8 cellular contexts compared by ENCODE assay signal in the genomic region with DNA sequence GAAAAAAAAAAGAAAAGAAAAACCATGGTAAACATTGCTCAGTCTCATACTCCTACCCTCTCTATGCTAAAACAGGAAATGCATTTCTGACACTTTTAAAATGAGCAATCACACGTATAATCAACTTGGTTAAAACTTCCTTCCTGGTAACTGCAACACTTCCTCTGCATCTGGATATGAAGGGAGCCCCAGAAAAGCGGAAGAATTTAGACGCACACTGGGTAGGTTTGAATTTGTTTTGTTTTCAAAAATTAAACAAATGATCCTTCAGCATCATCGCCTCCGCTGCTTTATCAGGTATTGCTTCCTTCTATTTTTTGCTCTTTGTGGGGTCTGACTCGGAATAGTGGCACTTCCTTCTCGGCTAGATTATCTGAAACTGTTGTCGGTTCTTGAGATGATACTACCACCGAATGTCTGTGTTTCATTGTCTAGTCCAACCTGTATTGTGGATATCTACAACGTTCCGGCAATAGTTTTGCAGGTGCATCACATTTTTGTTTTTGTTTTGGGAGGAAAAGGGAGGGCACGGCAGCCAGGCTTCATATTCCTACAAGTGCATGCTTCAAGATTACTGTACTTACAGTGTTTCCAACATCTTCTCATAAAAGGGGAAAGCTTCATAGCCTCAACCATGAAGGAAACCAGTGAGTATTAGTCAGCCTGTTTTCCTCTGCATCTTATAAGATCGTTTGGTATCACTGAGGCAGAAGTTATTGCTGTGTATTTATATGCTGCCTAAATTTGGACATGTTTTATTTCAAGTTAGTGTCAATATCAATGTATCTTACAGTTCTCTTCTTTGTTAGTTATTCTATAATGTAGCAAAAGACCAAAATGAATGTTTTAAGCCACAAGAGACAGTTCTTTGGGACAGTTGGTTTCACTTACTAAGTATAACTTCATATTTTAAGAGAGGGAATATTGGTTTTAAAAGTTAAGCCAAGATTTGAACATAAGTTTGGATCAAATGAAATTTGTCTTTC. TPM values are rescaled to one million over a fixed set of nuclear protein-coding genes. Genes with fewer than 3 reads are reported as not detected.
DNase-seq lines count a peak whose midpoint lies in the region; ATAC-seq, FAIRE-seq and TF ChIP-seq lines count a peak whose summit lies in the region.

Gene PIK3CG (plus strand): TSS at position 153 of the 986 bp plus-strand sequence. CDS start 2,280 bp downstream, outside the sequence.

- intact Hi-C loops in IMR-90 (cut with micrococcal nuclease) = no loop called here

- H3K9ac ChIP-seq in IMR-90 (ENCODE audit: low read depth, low read length) (no peak within 1 kb of the TSS; the same call in 1 of the 2 replicates), astrocyte (ENCODE audit: low read length) (no peak within 1 kb of the TSS), neuronal stem cell (ENCODE audit: low read depth, low read length, poor library complexity) (no peak within 1 kb of the TSS), H9 (ENCODE audit: extremely low read depth, insufficient read length, low read length) (no peak within 1 kb of the TSS)

- CTCF ChIA-PET in IMR-90 (lab: Yijun Ruan, JAX) = no interaction called here

- H2AK9ac ChIP-seq in IMR-90 (replicated peaks; ENCODE audit: low read depth, low read length, poor library complexity) = peak within 1 kb of the TSS; percentile 10

- peak within 1 kb of the TSS; percentile 18 for H2AFZ ChIP-seq in IMR-90 (replicated peaks; ENCODE audit: low read length, poor library complexity)
- peak within 1 kb of the TSS; percentile 16 for H2AFZ ChIP-seq in astrocyte (ENCODE audit: low read depth, low read length)
- peak within 1 kb of the TSS; percentile 37 for H2AFZ ChIP-seq in neuronal stem cell (ENCODE audit: low read length)
- H2AFZ ChIP-seq in H9 (ENCODE audit: low read length) = no peak within 1 kb of the TSS

- H3K9me1 ChIP-seq in IMR-90 (ENCODE audit: insufficient read depth, low read length) = no peaks in the 10 kb centered on the region

- no peak within 1 kb of the TSS for H2AK5ac ChIP-seq in IMR-90 (ENCODE audit: low read depth, low read length)
- no peak within 1 kb of the TSS for H2AK5ac ChIP-seq in neuronal stem cell (ENCODE audit: low read depth, low read length)
- H2AK5ac ChIP-seq in H9 (ENCODE audit: insufficient read length, low read length) = no peak within 1 kb of the TSS

- no peaks in the 10 kb centered on the region for H3K36me3 ChIP-seq in IMR-90 (ENCODE audit: control insufficient read depth, insufficient read depth, low read length)
- H3K36me3 ChIP-seq in astrocyte (ENCODE audit: insufficient read depth, low read length) = no peaks in the 10 kb centered on the region
- no peaks in the 10 kb centered on the region for H3K36me3 ChIP-seq in neuronal stem cell (replicated peaks in 1 of 2; ENCODE audit: control insufficient read depth in 2 of 2, insufficient read depth in 2 of 2, low read length in 2 of 2)

- no peak for TF ChIP-seq POLR2A in IMR-90 (IDR thresholded peaks at IDR 0.05; ENCODE audit: low read depth, low read length)

- BruUV-seq in IMR-90 (replicated peaks; lab: Mats Ljungman, UMichigan) = no TSS peak

- peak; percentile 66 for DNase-seq in GM10266 (ENCODE audit: extremely low spot score)
- DNase-seq in IMR-90 = no peak
- no peak for DNase-seq in astrocyte (ENCODE audit: low read depth)
- no peak for DNase-seq in neuronal stem cell (ENCODE audit: low spot score)
- DNase-seq in NCI-H345 (lab: John Stamatoyannopoulos, UW) = no peak
- DNase-seq in H9 = no peak
- DNase-seq in ecto neural progenitor cell (ENCODE audit: low spot score) = no peak

- H3K4ac ChIP-seq in IMR-90 (ENCODE audit: low read depth, low read length) (no peak within 1 kb of the TSS), neuronal stem cell (ENCODE audit: low read length) (no peak within 1 kb of the TSS), H9 (ENCODE audit: low read depth, low read length) (no peak within 1 kb of the TSS)

- dilution Hi-C loops in IMR-90 (cut with HindIII; ENCODE audit: low sequenced_read_pairs, unreplicated experiment) = no loop called here

- H3K36me3 Mint-ChIP-seq in astrocyte (ENCODE audit: low read depth, unreplicated experiment) (peaks cover 2% of the 10 kb centered on the region), H9 (ENCODE audit: insufficient read depth in 1 of 3, low read depth in 3 of 3) (no peaks in the 10 kb centered on the region)

- H3K14ac ChIP-seq in IMR-90 (replicated peaks; ENCODE audit: low read depth, low read length) (0 out of 2 replicates have a peak within 1 kb of the TSS, but pooled peaks have one; percentile 21), neuronal stem cell (ENCODE audit: low read length) (no peak within 1 kb of the TSS), H9 (ENCODE audit: insufficient read depth, low read length) (no peak within 1 kb of the TSS)

- H3K27me3 Mint-ChIP-seq in astrocyte (ENCODE audit: low read depth, unreplicated experiment) = peaks cover 3% of the 10 kb centered on the region
- peaks cover 2% of the 10 kb centered on the region; the same call in 1 of the 2 replicates for H3K27me3 Mint-ChIP-seq in H9 (ENCODE audit: low read depth)

- H2BK120ac ChIP-seq in IMR-90 (ENCODE audit: low read depth, low read length) (peak within 1 kb of the TSS; percentile 2; the same call in 1 of the 2 replicates), neuronal stem cell (ENCODE audit: low read depth, low read length) (no peak within 1 kb of the TSS), H9 (ENCODE audit: low read depth, low read length, poor library complexity, severe bottlenecking) (no peak within 1 kb of the TSS)

- H3K4me3 Mint-ChIP-seq in astrocyte (ENCODE audit: unreplicated experiment) (no peak within 1 kb of the TSS), H9 (no peak within 1 kb of the TSS)

- H3K4me1 Mint-ChIP-seq in astrocyte (ENCODE audit: low read depth, unreplicated experiment) (peaks cover 8% of the 10 kb centered on the region), H9 (peaks cover 0 to 3% of the 10 kb centered on the region in 2 experiments; a peak in 1 of 4 replicates)

- no peaks in the 10 kb centered on the region for H3K23me2 ChIP-seq in H9 (ENCODE audit: insufficient read length, low read depth, low read length, poor library complexity, severe bottlenecking)

- H3K9me3 Mint-ChIP-seq in astrocyte (ENCODE audit: unreplicated experiment) = no peaks in the 10 kb centered on the region
- H3K9me3 Mint-ChIP-seq in H9 = no peaks in the 10 kb centered on the region; a peak in 1 of 5 replicates

- H2BK20ac ChIP-seq in IMR-90 (ENCODE audit: low read depth, low read length) = no peak within 1 kb of the TSS
- H2BK20ac ChIP-seq in H9 (ENCODE audit: low read depth, low read length, poor library complexity, severe bottlenecking) = no peak within 1 kb of the TSS

- ATAC-seq in GM21423 (IDR thresholded peaks at IDR 0.05; ENCODE audit: unreplicated experiment) = peak; percentile 65
- ATAC-seq in IMR-90 (ENCODE audit: low read depth) = no peak

- POLR2A ChIA-PET in IMR-90 (lab: Charles Lee; ENCODE audit: unreplicated experiment) = no interaction called here

- WGBS in IMR-90 (ENCODE audit: extremely low coverage in 2 of 2, insufficient read length in 1 of 2), 2 experiments = 50% methylated on average over 1 of the region's 13 CpGs; no CpG with 5 or more reads in 1 of the 2 experiments
- no CpG with 5 or more reads among the region's 13 CpGs for WGBS in neuronal stem cell (ENCODE audit: extremely low coverage in 2 of 2, insufficient read length in 2 of 2, insufficient replicate concordance in 1 of 2), 2 donors
- WGBS in H9 (ENCODE audit: extremely low coverage, insufficient read length, low lambda C conversion rate) = no CpG with 5 or more reads among the region's 13 CpGs

- no peak for TF ChIP-seq RAD21 in IMR-90 (IDR thresholded peaks at IDR 0.05; ENCODE audit: low read length)

- H3K56ac ChIP-seq in IMR-90 (ENCODE audit: extremely low read depth, insufficient read depth, low read length) (no peak within 1 kb of the TSS), H9 (ENCODE audit: insufficient read length, low read depth, low read length) (no peak within 1 kb of the TSS)

- H3K4me1 ChIP-seq in IMR-90 (ENCODE audit: control insufficient read depth, insufficient read depth, low read length) (peaks cover 3% of the 10 kb centered on the region), astrocyte (ENCODE audit: insufficient read depth, low read length) (no peaks in the 10 kb centered on the region), neuronal stem cell (ENCODE audit: control insufficient read depth in 2 of 2, insufficient read depth in 1 of 2, low read depth in 1 of 2, low read length in 2 of 2) (no peaks in the 10 kb centered on the region), H9 (ENCODE audit: insufficient read depth, low read length) (no peaks in the 10 kb centered on the region)

- H3K4me3 ChIP-seq in IMR-90 (ENCODE audit: insufficient read depth, low read depth, low read length) = no peak within 1 kb of the TSS
- no peak within 1 kb of the TSS for H3K4me3 ChIP-seq in astrocyte (ENCODE audit: insufficient read depth, low read depth, low read length)
- H3K4me3 ChIP-seq in neuronal stem cell (ENCODE audit: low read length in 2 of 2) = no peak within 1 kb of the TSS

- peak within 1 kb of the TSS in 1 of 2 experiments; percentile 57; a peak in 1 of 4 replicates for H4K8ac ChIP-seq in IMR-90 (ENCODE audit: low read depth in 2 of 2, low read length in 2 of 2)
- no peak within 1 kb of the TSS for H4K8ac ChIP-seq in neuronal stem cell (ENCODE audit: low read depth, low read length)
- no peak within 1 kb of the TSS for H4K8ac ChIP-seq in H9 (replicated peaks; ENCODE audit: insufficient read length, low read depth, low read length)

- H4K91ac ChIP-seq in IMR-90 (ENCODE audit: insufficient read depth, low read depth, low read length) (no peak within 1 kb of the TSS), neuronal stem cell (ENCODE audit: low read depth, low read length, poor library complexity) (no peak within 1 kb of the TSS), H9 (ENCODE audit: insufficient read length, low read depth, low read length) (no peak within 1 kb of the TSS)

- H4K5ac ChIP-seq in IMR-90 (ENCODE audit: low read depth, low read length) = no peak within 1 kb of the TSS
- H4K5ac ChIP-seq in H9 (ENCODE audit: insufficient read length, low read depth, low read length) = no peak within 1 kb of the TSS

- H3K18ac ChIP-seq in IMR-90 (ENCODE audit: low read depth, low read length) (no peak within 1 kb of the TSS), neuronal stem cell (ENCODE audit: low read length) (no peak within 1 kb of the TSS), H9 (ENCODE audit: insufficient read length, low read depth, low read length) (no peak within 1 kb of the TSS)

- no peaks in the 10 kb centered on the region for H3K79me1 ChIP-seq in IMR-90 (ENCODE audit: low read depth in 1 of 2, low read length in 2 of 2)
- H3K79me1 ChIP-seq in neuronal stem cell (ENCODE audit: low read depth, low read length) = no peaks in the 10 kb centered on the region
- H3K79me1 ChIP-seq in H9 (ENCODE audit: insufficient read depth, low read depth, low read length, poor library complexity, severe bottlenecking) = no peaks in the 10 kb centered on the region

- no peaks in the 10 kb centered on the region for H3K27me3 ChIP-seq in IMR-90 (ENCODE audit: control insufficient read depth, insufficient read depth, low read length)
- no peaks in the 10 kb centered on the region for H3K27me3 ChIP-seq in astrocyte (ENCODE audit: insufficient read depth, low read length)
- H3K27me3 ChIP-seq in neuronal stem cell (ENCODE audit: control insufficient read depth in 3 of 3, insufficient read depth in 3 of 3, low read depth in 1 of 3, low read length in 3 of 3) = no peaks in the 10 kb centered on the region
- no peaks in the 10 kb centered on the region for H3K27me3 ChIP-seq in H9 (ENCODE audit: insufficient read depth, low read length)

- H3K27ac Mint-ChIP-seq in astrocyte (ENCODE audit: unreplicated experiment) = no peak within 1 kb of the TSS
- H3K27ac Mint-ChIP-seq in H9 = no peak within 1 kb of the TSS

- TF ChIP-seq CTCF in GM10266 (IDR thresholded peaks at IDR 0.05; ENCODE audit: control insufficient read depth, insufficient read depth, low read depth, missing control alignments) (no peak), IMR-90 (conservative IDR thresholded peaks at IDR 0.05; ENCODE audit: low read depth, low read length) (no peak), astrocyte (IDR thresholded peaks at IDR 0.05; ENCODE audit: insufficient read depth, low read depth, low read length) (no peak), H9 (conservative IDR thresholded peaks at IDR 0.05) (no peak)

- H3T11ph ChIP-seq in H9 (ENCODE audit: low read length) = no peak within 1 kb of the TSS

- H3K23ac ChIP-seq in IMR-90 (ENCODE audit: low read depth, low read length) (no peak within 1 kb of the TSS), neuronal stem cell (ENCODE audit: low read depth, low read length, poor library complexity) (no peak within 1 kb of the TSS), H9 (ENCODE audit: insufficient read length, low read depth, low read length) (no peak within 1 kb of the TSS)

- H3K4me2 ChIP-seq in IMR-90 (ENCODE audit: low read depth, low read length) = peak within 1 kb of the TSS; percentile 13; the same call in 1 of the 2 replicates
- peak within 1 kb of the TSS; percentile 61 for H3K4me2 ChIP-seq in astrocyte (ENCODE audit: low read length)
- no peak within 1 kb of the TSS for H3K4me2 ChIP-seq in neuronal stem cell (ENCODE audit: insufficient read depth, low read length, poor library complexity, severe bottlenecking)
- H3K4me2 ChIP-seq in H9 (ENCODE audit: insufficient read depth, insufficient read length, low read length) = no peak within 1 kb of the TSS

- H3K27ac ChIP-seq in IMR-90 (ENCODE audit: insufficient read depth, low read length) (no peak within 1 kb of the TSS), astrocyte (ENCODE audit: low read depth, low read length) (no peak within 1 kb of the TSS), neuronal stem cell (replicated peaks; ENCODE audit: low read length) (no peak within 1 kb of the TSS), H9 (ENCODE audit: insufficient read length, low read depth, low read length) (no peak within 1 kb of the TSS)

- FAIRE-seq in astrocyte (lab: Jason Lieb, UNC) = no peak

- no peak within 1 kb of the TSS for H2BK15ac ChIP-seq in IMR-90 (ENCODE audit: low read depth, low read length)
- no peak within 1 kb of the TSS for H2BK15ac ChIP-seq in neuronal stem cell (ENCODE audit: low read length)
- no peak within 1 kb of the TSS for H2BK15ac ChIP-seq in H9 (ENCODE audit: low read depth, low read length)

- no peak within 1 kb of the TSS for H2BK12ac ChIP-seq in neuronal stem cell (ENCODE audit: low read length)
- no peak within 1 kb of the TSS for H2BK12ac ChIP-seq in H9 (ENCODE audit: insufficient read length, low read depth, low read length)

- H3K9me3 ChIP-seq in IMR-90 (ENCODE audit: control insufficient read depth, insufficient read depth, low read length) = peaks cover 3% of the 10 kb centered on the region; the same call in 1 of the 2 replicates
- H3K9me3 ChIP-seq in astrocyte (ENCODE audit: insufficient read depth, low read depth, low read length) = peaks cover 3% of the 10 kb centered on the region
- no peaks in the 10 kb centered on the region for H3K9me3 ChIP-seq in neuronal stem cell (replicated peaks in 1 of 2; ENCODE audit: control insufficient read depth in 2 of 2, insufficient read depth in 1 of 2, low read depth in 1 of 2, low read length in 2 of 2)
- H3K9me3 ChIP-seq in H9 (ENCODE audit: control insufficient read depth, low read depth, low read length) = no peaks in the 10 kb centered on the region

- H3K79me2 ChIP-seq in astrocyte (ENCODE audit: insufficient read depth, low read length) = no peaks in the 10 kb centered on the region
- no peaks in the 10 kb centered on the region for H3K79me2 ChIP-seq in H9 (ENCODE audit: insufficient read depth, low read length)

- H2BK5ac ChIP-seq in IMR-90 (ENCODE audit: low read depth, low read length, poor library complexity, severe bottlenecking) (no peak within 1 kb of the TSS), neuronal stem cell (ENCODE audit: low read length) (no peak within 1 kb of the TSS), H9 (ENCODE audit: insufficient read length, low read length) (no peak within 1 kb of the TSS)

- H4K20me1 ChIP-seq in IMR-90 (ENCODE audit: insufficient read depth, low read length) (no peaks in the 10 kb centered on the region), astrocyte (ENCODE audit: insufficient read depth, low read length) (no peaks in the 10 kb centered on the region), H9 (ENCODE audit: control insufficient read depth, insufficient read depth, insufficient read length) (no peaks in the 10 kb centered on the region)

- in situ Hi-C loops in IMR-90 (cut with MboI; ENCODE audit: low sequenced_read_pairs) = no loop called here

RNA-seq across cellular contexts. Expression of gene PIK3CG, which starts in this region (rescaled TPM):
- under 0.01 TPM in 2 replicates for total RNA-seq in IMR-90 (2012; rRNA removed)
- polyA plus RNA-seq in IMR-90 (2012; rRNA removed) = not detected in 2 replicates
- 0.01 TPM in 1 of 2 replicates, not detected in the other for polyA plus RNA-seq in IMR-90 (2012; cell fraction: cytosol; rRNA removed)
- 0.03 TPM in 1 of 2 replicates, not detected in the other for polyA plus RNA-seq in IMR-90 (2012; cell fraction: nucleus; rRNA removed; ENCODE audit: low replicate concordance)
- 0.10 and 0.82 TPM in 2 replicates for total RNA-seq in astrocyte
- not detected for polyA plus RNA-seq in neuronal stem cell (2013, experiment 1 of 2)
- polyA plus RNA-seq in neuronal stem cell (2013, experiment 2 of 2) = not detected
- not detected in 2 replicates for total RNA-seq in H9 (2021)

Comparison
In these comparisons a context has a peak if more than half of its experiments do, and no peak if none do; other contexts are left out.
1. H3K4me2 ChIP-seq: peak in IMR-90 (single experiment) and astrocyte (single experiment); none in neuronal stem cell (single experiment) and H9 (single experiment).